In genomic region chr19:18304496-18305312, GRCh38 we compare ENCODE assay signal across 9 cellular contexts. TPM values are rescaled to one million over a fixed set of nuclear protein-coding genes. Genes with fewer than 3 reads are reported as not detected.
DNase-seq lines count a peak whose midpoint lies in the region; ATAC-seq and TF ChIP-seq lines count a peak whose summit lies in the region.
"Had no signal": no experiment of that assay in that cellular context is flagged by ENCODE, and none has a peak within 500 bp of the region (broad histone marks: within the 10 kb centered on the region; RNA-seq: fewer than 3 reads in every experiment).

No MANE protein-coding gene starts in this region.

- H3K9me3 ChIP-seq in esophagus squamous epithelium: no peaks in the 10 kb centered on the region

- intact Hi-C loops in esophagus squamous epithelium (cut with DNase I): no loop called here

- H3K9me3 Mint-ChIP-seq in activated T-cell treated with anti-CD3 and anti-CD28 coated beads, Interleukin-2, amount 50 U/mL, for 72 hours: no peaks in the 10 kb centered on the region

- peak overlapping the region; percentile 92 to 97 (median 94) for H3K27ac ChIP-seq in esophagus squamous epithelium
- H3K27ac ChIP-seq: VCaP had no signal

- peaks cover 2 to 17% of the 10 kb centered on the region in 2 donors for H3K36me3 Mint-ChIP-seq in activated T-cell treated with anti-CD3 and anti-CD28 coated beads, Interleukin-2, amount 50 U/mL, for 72 hours (ENCODE audit: insufficient read depth in 2 of 2)

- ATAC-seq in activated T-cell treated with anti-CD3 and anti-CD28 coated beads, Interleukin-2, amount 50 U/mL, for 72 hours (replicated peaks in 1 of 2): peak; percentile 85 to 88

- peaks cover 54 to 83% (median 69%) of the 10 kb centered on the region in 3 donors for H3K4me1 ChIP-seq in esophagus squamous epithelium

- 2 to 8% methylated on average over 17 to 20 of the region's 29 CpGs for WGBS in esophagus squamous epithelium, 2 donors

- TF ChIP-seq CTCF in esophagus squamous epithelium (IDR thresholded peaks at IDR 0.05): no peak

- peaks cover 7% of the 10 kb centered on the region for H3K36me3 ChIP-seq in H7 (replicated peaks; ENCODE audit: control insufficient read depth, insufficient read depth, low read length)
- H3K36me3 ChIP-seq in esophagus squamous epithelium: peaks cover 7 to 26% (median 7%) of the 10 kb centered on the region in 3 donors

- H3K4me1 Mint-ChIP-seq in activated T-cell treated with anti-CD3 and anti-CD28 coated beads, Interleukin-2, amount 50 U/mL, for 72 hours (ENCODE audit: low read depth): peaks cover 44% of the 10 kb centered on the region

- H3K4me3 Mint-ChIP-seq in activated T-cell treated with anti-CD3 and anti-CD28 coated beads, Interleukin-2, amount 50 U/mL, for 72 hours: peak overlapping the region; percentile 82 to 99

- no peaks in the 10 kb centered on the region for H3K27me3 ChIP-seq in H7 (ENCODE audit: control insufficient read depth, insufficient read depth, low read length)
- no peaks in the 10 kb centered on the region for H3K27me3 ChIP-seq in esophagus squamous epithelium

- H3K27ac Mint-ChIP-seq in activated T-cell treated with anti-CD3 and anti-CD28 coated beads, Interleukin-2, amount 50 U/mL, for 72 hours: peak overlapping the region; percentile 70

- DNase-seq in COLO668 (lab: John Stamatoyannopoulos, UW; ENCODE audit: unreplicated experiment) (peak; percentile 67), H7 (peak; percentile 93), OCI-M1 (lab: John Stamatoyannopoulos, UW) (peak; percentile 89), esophagus squamous epithelium (lab: John Stamatoyannopoulos, UW) (no peak), myocyte (ENCODE audit: low read depth) (peak; percentile 90), NCI-H2171 treated with DMSO at 0.1 percent for 48 hours (lab: John Stamatoyannopoulos, UW) (no peak)
- DNase-seq in activated T-cell treated with anti-CD3 and anti-CD28 coated beads, Interleukin-2, amount 50 U/mL, for 72 hours: peak; percentile 89 to 91
- peak; percentile 84 to 89 for DNase-seq in stimulated activated CD8-positive, alpha-beta memory T cell treated with anti-CD3 and anti-CD28 coated beads, Interleukin-7, amount 100 ng/mL, for 4 hours (ENCODE audit: low read depth in 2 of 2)

- H3K27me3 Mint-ChIP-seq in activated T-cell treated with anti-CD3 and anti-CD28 coated beads, Interleukin-2, amount 50 U/mL, for 72 hours (ENCODE audit: low read depth): no peaks in the 10 kb centered on the region

- peak overlapping the region; percentile 29 for H3K4me3 ChIP-seq in H7 (ENCODE audit: insufficient read depth, low read depth, low read length)
- H3K4me3 ChIP-seq in esophagus squamous epithelium: peak overlapping the region; percentile 18 to 64 (median 42)

- peak in 2 of 4 donors; percentile 67 to 72 for TF ChIP-seq POLR2A in esophagus squamous epithelium (IDR thresholded peaks at IDR 0.05)

RNA-seq across cellular contexts. Expression of gene LSM4, which starts 18.2 kb away (rescaled TPM):
- 787 and 838 TPM in 2 replicates for total RNA-seq in H7 (2014; rRNA removed; shearing (Covaris generic))
- total RNA-seq in activated T-cell treated with anti-CD3 and anti-CD28 coated beads, Interleukin-2, amount 50 U/mL, for 72 hours: 100 to 1,000 TPM; 178 to 250 TPM
- total RNA-seq in esophagus squamous epithelium (100 to 1,000 TPM in 3 of 4 donors, 10 to 100 TPM in 1; 97.3 to 228 (median 137) TPM), myocyte (290 and 353 TPM in 2 replicates)
- 213 TPM for polyA plus RNA-seq in myocyte (2012)

RNA-seq across cellular contexts. Expression of gene JUND, which starts 23.3 kb away (rescaled TPM):
- 173 and 181 TPM in 2 replicates for total RNA-seq in H7 (2014; rRNA removed; shearing (Covaris generic))
- 100 to 1,000 TPM; 197 to 235 TPM for total RNA-seq in activated T-cell treated with anti-CD3 and anti-CD28 coated beads, Interleukin-2, amount 50 U/mL, for 72 hours
- total RNA-seq in esophagus squamous epithelium: 100 to 1,000 TPM in 3 of 4 donors, 10 to 100 TPM in 1; 71.7 to 192 (median 166) TPM
- 244 and 299 TPM in 2 replicates for total RNA-seq in myocyte
- 75.8 TPM for polyA plus RNA-seq in myocyte (2012)

RNA-seq across cellular contexts. Expression of gene IQCN, which starts 30.5 kb away (rescaled TPM):
- 0.55 and 0.76 TPM in 2 replicates for total RNA-seq in H7 (2014; rRNA removed; shearing (Covaris generic))
- 1 to 10 TPM; 2.2 to 2.8 TPM for total RNA-seq in activated T-cell treated with anti-CD3 and anti-CD28 coated beads, Interleukin-2, amount 50 U/mL, for 72 hours
- total RNA-seq in esophagus squamous epithelium (1 to 10 TPM in 2 of 4 donors, under 1 TPM in 2; 0.23 to 3.1 (median 0.96) TPM), myocyte (1.1 and 1.2 TPM in 2 replicates)
- 0.69 TPM for polyA plus RNA-seq in myocyte (2012)

RNA-seq across cellular contexts. Expression of gene PGPEP1, which starts 35.7 kb away (rescaled TPM):
- 11.5 and 13.6 TPM in 2 replicates for total RNA-seq in H7 (2014; rRNA removed; shearing (Covaris generic))
- 10 to 100 TPM; 55.5 to 58.0 TPM for total RNA-seq in activated T-cell treated with anti-CD3 and anti-CD28 coated beads, Interleukin-2, amount 50 U/mL, for 72 hours
- 10 to 100 TPM in 1 of 4 donors, 1 to 10 TPM in 2, under 1 TPM in 1; 0.83 to 10.1 (median 5.3) TPM for total RNA-seq in esophagus squamous epithelium
- total RNA-seq in myocyte: 32.1 and 47.9 TPM in 2 replicates
- polyA plus RNA-seq in myocyte (2012): 30.6 TPM

Comparison
In these comparisons a context has a peak if more than half of its experiments do, and no peak if none do; other contexts are left out.
1. DNase-seq: peak in COLO668 (single experiment), H7 (single experiment), OCI-M1 (single experiment), activated T-cell treated with anti-CD3 and anti-CD28 coated beads, Interleukin-2, amount 50 U/mL, for 72 hours (2 of 2), myocyte (single experiment) and stimulated activated CD8-positive, alpha-beta memory T cell treated with anti-CD3 and anti-CD28 coated beads, Interleukin-7, amount 100 ng/mL, for 4 hours (2 of 2); none in esophagus squamous epithelium (single experiment) and NCI-H2171 treated with DMSO at 0.1 percent for 48 hours (single experiment).